Comparison of ENCODE assay signal across 8 cellular contexts in genomic region chr1:32817815-32818786, GRCh38. TPM values are rescaled to one million over a fixed set of nuclear protein-coding genes. Genes with fewer than 3 reads are reported as not detected.
DNase-seq lines count a peak whose midpoint lies in the region; ATAC-seq and TF ChIP-seq lines count a peak whose summit lies in the region.

No MANE protein-coding gene starts in this region.

- TF ChIP-seq POLR2A in tibial nerve (IDR thresholded peaks at IDR 0.05): no peak

- no peaks in the 10 kb centered on the region for H3K27me3 ChIP-seq in CD8-positive, alpha-beta memory T cell (ENCODE audit: insufficient read depth, low read length, poor library complexity, severe bottlenecking)
- H3K27me3 ChIP-seq in HUES48 (ENCODE audit: control insufficient read depth, insufficient read depth, low read length): no peaks in the 10 kb centered on the region
- no peaks in the 10 kb centered on the region for H3K27me3 ChIP-seq in OCI-LY1 (ENCODE audit: insufficient read depth, low read length)
- H3K27me3 ChIP-seq in tibial nerve: no peaks in the 10 kb centered on the region

- H3K4me1 Mint-ChIP-seq in CD8-positive, alpha-beta memory T cell: peaks cover 63 to 76% (median 73%) of the 10 kb centered on the region in 3 donors
- H3K4me1 Mint-ChIP-seq in activated T-helper 17 cell treated with anti-CD3 and anti-CD28 coated beads, Interleukin-2, amount 50 U/mL, for 72 hours: peaks cover 26% of the 10 kb centered on the region

- TF ChIP-seq EP300 in tibial nerve (IDR thresholded peaks at IDR 0.05): peak in 1 of 2 donors; percentile 33

- CTCF ChIA-PET in CD8-positive, alpha-beta memory T cell (lab: Charles Lee): interaction anchor here (1.6 kb wide), 1 partner anchor 45 kb away, joined by 5 read pairs; no protein-coding TSS in a partner anchor

- 2% methylated on average over 31 to 41 of the region's 51 CpGs for WGBS in tibial nerve, 2 donors

- peak overlapping the region; percentile 83 for H3K27ac ChIP-seq in CD8-positive, alpha-beta memory T cell (ENCODE audit: low read depth, low read length)
- H3K27ac ChIP-seq in HUES48 (ENCODE audit: low read depth, low read length) (peak overlapping the region; percentile 99), OCI-LY1 (ENCODE audit: low read depth, low read length, poor library complexity, severe bottlenecking) (peak overlapping the region; percentile 69), tibial nerve (peak overlapping the region; percentile 94 to 98 (median 96))

- DNase-seq in CD8-positive, alpha-beta memory T cell: peak; percentile 11 to 60 (median 24)
- peak; percentile 33 for DNase-seq in fibroblast of peridontal ligament (ENCODE audit: extremely low read depth)
- DNase-seq in myocyte (ENCODE audit: low read depth): peak; percentile 60
- DNase-seq in tibial nerve (ENCODE audit: low spot score in 2 of 2): peak; percentile 46

- H3K9ac ChIP-seq in HUES48 (ENCODE audit: low read depth, low read length) (peak overlapping the region; percentile 93), OCI-LY1 (ENCODE audit: low read length) (peak overlapping the region; percentile 88)

- no peaks in the 10 kb centered on the region for H3K27me3 Mint-ChIP-seq in CD8-positive, alpha-beta memory T cell
- H3K27me3 Mint-ChIP-seq in activated T-helper 17 cell treated with anti-CD3 and anti-CD28 coated beads, Interleukin-2, amount 50 U/mL, for 72 hours: no peaks in the 10 kb centered on the region

- no peak overlapping the region for H2AFZ ChIP-seq in OCI-LY1 (ENCODE audit: low read length)

- no peaks in the 10 kb centered on the region for H4K20me1 ChIP-seq in OCI-LY1 (ENCODE audit: insufficient read depth, low read length)

- H3K36me3 Mint-ChIP-seq in CD8-positive, alpha-beta memory T cell: peaks cover 0 to 39% (median 6%) of the 10 kb centered on the region in 3 donors
- H3K36me3 Mint-ChIP-seq in activated T-helper 17 cell treated with anti-CD3 and anti-CD28 coated beads, Interleukin-2, amount 50 U/mL, for 72 hours (ENCODE audit: low read depth): peaks cover 40% of the 10 kb centered on the region

- peak overlapping the region; percentile 66 for H3K4me2 ChIP-seq in OCI-LY1 (ENCODE audit: low read length)

- no peaks in the 10 kb centered on the region for H3K9me3 ChIP-seq in CD8-positive, alpha-beta memory T cell (ENCODE audit: low read length)
- no peaks in the 10 kb centered on the region for H3K9me3 ChIP-seq in HUES48 (ENCODE audit: control insufficient read depth, insufficient read depth, low read length)
- no peaks in the 10 kb centered on the region for H3K9me3 ChIP-seq in OCI-LY1 (ENCODE audit: low read length)
- no peaks in the 10 kb centered on the region for H3K9me3 ChIP-seq in tibial nerve

- H3K4me1 ChIP-seq in CD8-positive, alpha-beta memory T cell (ENCODE audit: insufficient read depth, low read length): peaks cover 46% of the 10 kb centered on the region
- H3K4me1 ChIP-seq in HUES48 (ENCODE audit: control insufficient read depth, insufficient read depth, low read length) (peaks cover 8% of the 10 kb centered on the region), OCI-LY1 (ENCODE audit: insufficient read depth, low read length, severe bottlenecking) (peaks cover 47% of the 10 kb centered on the region), tibial nerve (peaks cover 0 to 50% (median 22%) of the 10 kb centered on the region in 4 donors)

- no peaks in the 10 kb centered on the region for H3K9me2 ChIP-seq in OCI-LY1 (ENCODE audit: low read depth, low read length)

- no peaks in the 10 kb centered on the region for H3K9me3 Mint-ChIP-seq in CD8-positive, alpha-beta memory T cell
- no peaks in the 10 kb centered on the region for H3K9me3 Mint-ChIP-seq in activated T-helper 17 cell treated with anti-CD3 and anti-CD28 coated beads, Interleukin-2, amount 50 U/mL, for 72 hours

- POLR2A ChIA-PET in CD8-positive, alpha-beta memory T cell (lab: Charles Lee): interaction anchor here (0.9 to 2.6 kb wide), 6 partner anchors 12 to 363 kb away, joined by 3 to 14 read pairs (median 4); partner anchors contain the start of genes RBBP4 and ZBTB8OS

- ATAC-seq in GM21447 (IDR thresholded peaks at IDR 0.05; ENCODE audit: unreplicated experiment): peak; percentile 18
- peak; percentile 18 for ATAC-seq in activated T-helper 17 cell treated with anti-CD3 and anti-CD28 coated beads, Interleukin-2, amount 50 U/mL, for 72 hours (replicated peaks)

- H3K36me3 ChIP-seq in CD8-positive, alpha-beta memory T cell (ENCODE audit: insufficient read depth, low read length): no peaks in the 10 kb centered on the region
- H3K36me3 ChIP-seq in HUES48 (ENCODE audit: control insufficient read depth, insufficient read depth, low read length): peaks cover 13% of the 10 kb centered on the region
- peaks cover 26% of the 10 kb centered on the region for H3K36me3 ChIP-seq in OCI-LY1 (ENCODE audit: insufficient read depth, low read length)
- H3K36me3 ChIP-seq in tibial nerve: no peaks in the 10 kb centered on the region

- no peak for TF ChIP-seq CTCF in OCI-LY1 (IDR thresholded peaks at IDR 0.05; ENCODE audit: low read length)
- peak in 1 of 5 experiments; percentile 9 for TF ChIP-seq CTCF in tibial nerve (IDR thresholded peaks at IDR 0.05)

- peak overlapping the region; percentile 73 to 98 (median 92) for H3K27ac Mint-ChIP-seq in CD8-positive, alpha-beta memory T cell
- H3K27ac Mint-ChIP-seq in activated T-helper 17 cell treated with anti-CD3 and anti-CD28 coated beads, Interleukin-2, amount 50 U/mL, for 72 hours: peak overlapping the region; percentile 95

- peak overlapping the region; percentile 98 for H3K4me3 ChIP-seq in CD8-positive, alpha-beta memory T cell (ENCODE audit: low read length)
- peak overlapping the region; percentile 84 for H3K4me3 ChIP-seq in HUES48 (ENCODE audit: low read depth, low read length)
- H3K4me3 ChIP-seq in OCI-LY1 (ENCODE audit: low read depth, low read length, poor library complexity, severe bottlenecking): peak overlapping the region; percentile 99
- peak overlapping the region; percentile 82 to 99 (median 90) for H3K4me3 ChIP-seq in tibial nerve

- H3K79me2 ChIP-seq in OCI-LY1 (ENCODE audit: insufficient read depth, low read length): peaks cover 38% of the 10 kb centered on the region

- no peaks in the 10 kb centered on the region for H3F3A ChIP-seq in OCI-LY1 (ENCODE audit: insufficient read depth, low read length)

- peak overlapping the region; percentile 91 to 99 (median 97) for H3K4me3 Mint-ChIP-seq in CD8-positive, alpha-beta memory T cell
- peak overlapping the region; percentile 95 for H3K4me3 Mint-ChIP-seq in activated T-helper 17 cell treated with anti-CD3 and anti-CD28 coated beads, Interleukin-2, amount 50 U/mL, for 72 hours

RNA-seq across cellular contexts. Expression of gene S100PBP, which starts 0.6 kb away (rescaled TPM):
- total RNA-seq in CD8-positive, alpha-beta memory T cell: 10 to 100 TPM; 28.6 to 30.6 TPM
- 17.3 TPM for polyA plus RNA-seq in CD8-positive, alpha-beta memory T cell
- total RNA-seq in activated T-helper 17 cell treated with anti-CD3 and anti-CD28 coated beads, Interleukin-2, amount 50 U/mL, for 72 hours: 10 to 100 TPM; 42.7 to 48.1 TPM
- total RNA-seq in myocyte (18.4 and 27.9 TPM in 2 replicates), tibial nerve (10 to 100 TPM; 24.0 to 55.5 (median 33.4) TPM)
- polyA plus RNA-seq in myocyte (2012): 19.4 TPM

RNA-seq across cellular contexts. Expression of gene YARS1, which starts 0.9 kb away (rescaled TPM):
- 100 to 1,000 TPM; 205 to 219 TPM for total RNA-seq in CD8-positive, alpha-beta memory T cell
- polyA plus RNA-seq in CD8-positive, alpha-beta memory T cell: 131 TPM
- total RNA-seq in activated T-helper 17 cell treated with anti-CD3 and anti-CD28 coated beads, Interleukin-2, amount 50 U/mL, for 72 hours: 100 to 1,000 TPM; 101 to 176 TPM
- total RNA-seq in myocyte: 76.2 and 79.9 TPM in 2 replicates
- 134 TPM for polyA plus RNA-seq in myocyte (2012)
- 10 to 100 TPM; 29.0 to 80.7 (median 50.2) TPM for total RNA-seq in tibial nerve

RNA-seq across cellular contexts. Expression of gene FNDC5, which starts 52.6 kb away (rescaled TPM):
- not detected for total RNA-seq in CD8-positive, alpha-beta memory T cell
- polyA plus RNA-seq in CD8-positive, alpha-beta memory T cell: 0.77 TPM
- not detected for total RNA-seq in activated T-helper 17 cell treated with anti-CD3 and anti-CD28 coated beads, Interleukin-2, amount 50 U/mL, for 72 hours
- total RNA-seq in myocyte (392 and 577 TPM in 2 replicates), tibial nerve (under 1 TPM in 1 of 4 donors, not detected in 3; 0.21 TPM)
- polyA plus RNA-seq in myocyte (2012): 369 TPM

Comparison
In these comparisons a context has a peak if more than half of its experiments do, and no peak if none do; other contexts are left out.
1. Peak in every context shown above with its lines: DNase-seq, ATAC-seq, H3K4me3 ChIP-seq and H3K27ac ChIP-seq.
2. RNA of gene FNDC5, which starts 52.6 kb away (total RNA-seq): 392 to 577 TPM in myocyte; not detected in activated T-helper 17 cell treated with anti-CD3 and anti-CD28 coated beads, Interleukin-2, amount 50 U/mL, for 72 hours, 0.21 TPM in tibial nerve and not detected in CD8-positive, alpha-beta memory T cell; every median in the first group is over 100 times any median in the second.